ENCODE assay signal across 23 cellular contexts in the genomic region with DNA sequence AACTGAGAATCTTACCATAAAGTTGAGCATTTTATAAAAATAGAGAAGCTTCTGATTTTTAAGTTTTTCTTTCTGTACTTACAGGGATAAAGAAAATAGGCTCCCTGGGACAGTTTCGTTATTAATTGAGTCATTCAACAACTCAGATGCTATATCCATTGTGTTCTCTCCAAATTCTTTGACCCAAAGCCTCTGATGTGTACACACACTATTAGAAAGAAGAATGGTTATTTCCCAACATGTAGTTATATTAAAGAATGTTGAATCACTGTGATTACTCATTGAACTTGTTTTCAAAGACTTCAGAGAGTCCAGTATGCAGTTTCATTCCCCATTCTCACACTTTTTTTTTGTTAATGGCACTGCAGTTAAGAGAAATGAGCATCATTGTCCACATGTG.
A peak's percentile ranks its signal among the peaks of the same experiment; 100 is the strongest.
DNase-seq lines count a peak whose midpoint lies in the region; ATAC-seq, FAIRE-seq and TF ChIP-seq lines count a peak whose summit lies in the region.
"Had no signal": no experiment of that assay in that cellular context is flagged by ENCODE, and none has a peak within 500 bp of the region (broad histone marks: within the 10 kb centered on the region; RNA-seq: fewer than 3 reads in every experiment).

No MANE protein-coding gene starts in this region.

- H3K27me3 ChIP-seq in astrocyte (ENCODE audit: insufficient read depth, low read length) (no peaks in the 10 kb centered on the region), tibial nerve (no peaks in the 10 kb centered on the region)
- H3K27me3 ChIP-seq: heart left ventricle had no signal

- H3K9me3 Mint-ChIP-seq in astrocyte (ENCODE audit: unreplicated experiment), result no peaks in the 10 kb centered on the region
- peaks cover 24% of the 10 kb centered on the region for H3K9me3 Mint-ChIP-seq in activated T-helper 2 cell treated with anti-CD3 and anti-CD28 coated beads, Interferon-gamma antibody, Interleukin-2, Interleukin-4, amounts not matched to agents 10 μg/mL and 5 μg/mL and 100 μg/mL, durations not matched to agents 14 hours and 24 hours and 36 hours
- H3K9me3 Mint-ChIP-seq: activated T-cell treated with anti-CD3 and anti-CD28 coated beads, Interleukin-2, amount 50 U/mL, for 72 hours; neural crest cell had no signal

- no peak for TF ChIP-seq EP300 in tibial nerve (IDR thresholded peaks at IDR 0.05)

- H3K27ac Mint-ChIP-seq in astrocyte (ENCODE audit: unreplicated experiment), result peak overlapping the region; percentile 21
- no peak overlapping the region for H3K27ac Mint-ChIP-seq in activated T-helper 2 cell treated with anti-CD3 and anti-CD28 coated beads, Interferon-gamma antibody, Interleukin-2, Interleukin-4, amounts not matched to agents 10 μg/mL and 5 μg/mL and 100 μg/mL, durations not matched to agents 14 hours and 24 hours and 36 hours
- H3K27ac Mint-ChIP-seq: activated T-cell treated with anti-CD3 and anti-CD28 coated beads, Interleukin-2, amount 50 U/mL, for 72 hours; CD4-positive, CD25-positive, alpha-beta regulatory T cell; effector memory CD8-positive, alpha-beta T cell; T-cell had no signal

- no peaks in the 10 kb centered on the region for H3K9me3 ChIP-seq in astrocyte (ENCODE audit: insufficient read depth, low read depth, low read length)
- no peaks in the 10 kb centered on the region for H3K9me3 ChIP-seq in tibial nerve
- H3K9me3 ChIP-seq: heart left ventricle had no signal

- no peak overlapping the region for H2AFZ ChIP-seq in astrocyte (ENCODE audit: low read depth, low read length)

- no peaks in the 10 kb centered on the region for H3K36me3 ChIP-seq in astrocyte (ENCODE audit: insufficient read depth, low read length)
- no peaks in the 10 kb centered on the region for H3K36me3 ChIP-seq in tibial nerve
- H3K36me3 ChIP-seq: heart left ventricle had no signal

- no peak overlapping the region for H3K4me3 Mint-ChIP-seq in astrocyte (ENCODE audit: unreplicated experiment)
- no peak overlapping the region for H3K4me3 Mint-ChIP-seq in activated T-helper 2 cell treated with anti-CD3 and anti-CD28 coated beads, Interferon-gamma antibody, Interleukin-2, Interleukin-4, amounts not matched to agents 10 μg/mL and 5 μg/mL and 100 μg/mL, durations not matched to agents 14 hours and 24 hours and 36 hours (ENCODE audit: low read depth)
- H3K4me3 Mint-ChIP-seq: activated T-cell treated with anti-CD3 and anti-CD28 coated beads, Interleukin-2, amount 50 U/mL, for 72 hours; CD4-positive, CD25-positive, alpha-beta regulatory T cell; effector memory CD8-positive, alpha-beta T cell; neural crest cell; T-cell had no signal

- intact Hi-C loops in activated T-helper 2 cell treated with anti-CD3 and anti-CD28 coated beads, Interferon-gamma antibody, Interleukin-2, Interleukin-4, amounts not matched to agents 10 μg/mL and 5 μg/mL and 100 μg/mL, durations not matched to agents 14 hours and 24 hours and 36 hours (cut with micrococcal nuclease), result no loop called here

- H3K4me2 ChIP-seq in astrocyte (ENCODE audit: low read length), result no peak overlapping the region

- DNase-seq in HPDE6-E6E7 (ENCODE audit: extremely low spot score), result peak; percentile 49
- peak; percentile 15 for DNase-seq in astrocyte (ENCODE audit: low read depth)
- peak; percentile 58 for DNase-seq in fibroblast of mammary gland (ENCODE audit: low read depth)
- DNase-seq in renal cortical epithelial cell (ENCODE audit: low read depth), result peak; percentile 98
- DNase-seq in tibial nerve (ENCODE audit: low spot score in 2 of 2), result no peak
- no peak for DNase-seq in activated T-helper 2 cell treated with anti-CD3 and anti-CD28 coated beads, Interferon-gamma antibody, Interleukin-2, Interleukin-4, amounts not matched to agents 10 μg/mL and 5 μg/mL and 100 μg/mL, durations not matched to agents 14 hours and 24 hours and 36 hours (ENCODE audit: low spot score)
- DNase-seq: activated CD4-positive, alpha-beta T cell treated with anti-CD3 and anti-CD28 coated beads for 4 hours; activated naive CD4-positive, alpha-beta T cell treated with anti-CD3 and anti-CD28 coated beads, Interleukin-2, amount 50 U/mL, for 16 hours; activated T-cell treated with anti-CD3 and anti-CD28 coated beads, Interleukin-2, amount 50 U/mL, for 72 hours; aorta; CD4-positive, CD25-positive, alpha-beta regulatory T cell; effector memory CD8-positive, alpha-beta T cell; GDM1; heart left ventricle; KG1; NCI-H1694 treated with DMSO at 0.1 percent for 48 hours; NCI-H774; substantia nigra; T-cell had no signal

- FAIRE-seq in astrocyte (lab: Jason Lieb, UNC), result no peak
- FAIRE-seq: colon, HTR-8/SVneo had no signal

- H3K9ac ChIP-seq in astrocyte (ENCODE audit: low read length), result no peak overlapping the region

- H3K4me1 ChIP-seq in astrocyte (ENCODE audit: insufficient read depth, low read length), result no peaks in the 10 kb centered on the region
- H3K4me1 ChIP-seq in tibial nerve, result no peaks in the 10 kb centered on the region
- H3K4me1 ChIP-seq: heart left ventricle had no signal

- H3K27ac ChIP-seq in astrocyte (ENCODE audit: low read depth, low read length), result no peak overlapping the region
- H3K27ac ChIP-seq in tibial nerve, result no peak overlapping the region
- H3K27ac ChIP-seq: heart left ventricle had no signal

- WGBS in tibial nerve, 2 donors, result 48 to 54% methylated on average over 1 of the region's 1 CpG

- TF ChIP-seq POLR2A in tibial nerve (IDR thresholded peaks at IDR 0.05), result no peak

- TF ChIP-seq CTCF in astrocyte (IDR thresholded peaks at IDR 0.05; ENCODE audit: insufficient read depth, low read depth, low read length) (no peak), fibroblast of mammary gland (conservative IDR thresholded peaks at IDR 0.05; ENCODE audit: control insufficient read depth, insufficient read depth, low read depth, low read length) (no peak), tibial nerve (IDR thresholded peaks at IDR 0.05) (no peak)

- H3K36me3 Mint-ChIP-seq in astrocyte (ENCODE audit: low read depth, unreplicated experiment), result no peaks in the 10 kb centered on the region
- H3K36me3 Mint-ChIP-seq in activated T-helper 2 cell treated with anti-CD3 and anti-CD28 coated beads, Interferon-gamma antibody, Interleukin-2, Interleukin-4, amounts not matched to agents 10 μg/mL and 5 μg/mL and 100 μg/mL, durations not matched to agents 14 hours and 24 hours and 36 hours (ENCODE audit: low read depth), result no peaks in the 10 kb centered on the region
- H3K36me3 Mint-ChIP-seq: CD4-positive, CD25-positive, alpha-beta regulatory T cell; T-cell had no signal

- H3K79me2 ChIP-seq in astrocyte (ENCODE audit: insufficient read depth, low read length), result no peaks in the 10 kb centered on the region

- H3K4me3 ChIP-seq in astrocyte (ENCODE audit: insufficient read depth, low read depth, low read length), result no peak overlapping the region
- H3K4me3 ChIP-seq in fibroblast of mammary gland (ENCODE audit: control insufficient read depth, low read depth, low read length), result no peak overlapping the region
- no peak overlapping the region for H3K4me3 ChIP-seq in tibial nerve
- H3K4me3 ChIP-seq: heart left ventricle had no signal

- no peaks in the 10 kb centered on the region for H3K27me3 Mint-ChIP-seq in astrocyte (ENCODE audit: low read depth, unreplicated experiment)
- no peaks in the 10 kb centered on the region for H3K27me3 Mint-ChIP-seq in activated T-helper 2 cell treated with anti-CD3 and anti-CD28 coated beads, Interferon-gamma antibody, Interleukin-2, Interleukin-4, amounts not matched to agents 10 μg/mL and 5 μg/mL and 100 μg/mL, durations not matched to agents 14 hours and 24 hours and 36 hours (ENCODE audit: low read depth)
- H3K27me3 Mint-ChIP-seq: CD4-positive, CD25-positive, alpha-beta regulatory T cell; effector memory CD8-positive, alpha-beta T cell; T-cell had no signal

- H4K20me1 ChIP-seq in astrocyte (ENCODE audit: insufficient read depth, low read length), result no peaks in the 10 kb centered on the region

- peaks cover 1% of the 10 kb centered on the region for H3K4me1 Mint-ChIP-seq in astrocyte (ENCODE audit: low read depth, unreplicated experiment)
- H3K4me1 Mint-ChIP-seq in activated T-helper 2 cell treated with anti-CD3 and anti-CD28 coated beads, Interferon-gamma antibody, Interleukin-2, Interleukin-4, amounts not matched to agents 10 μg/mL and 5 μg/mL and 100 μg/mL, durations not matched to agents 14 hours and 24 hours and 36 hours (ENCODE audit: low read depth), result no peaks in the 10 kb centered on the region
- H3K4me1 Mint-ChIP-seq: CD4-positive, CD25-positive, alpha-beta regulatory T cell; neural crest cell; T-cell had no signal

- no peak for ATAC-seq in HG02970 (IDR thresholded peaks at IDR 0.05; ENCODE audit: low FRiP score, unreplicated experiment)
- ATAC-seq: activated T-cell treated with anti-CD3 and anti-CD28 coated beads, Interleukin-2, amount 50 U/mL, for 72 hours; effector memory CD8-positive, alpha-beta T cell; heart left ventricle; T-cell had no signal

Comparison
In these comparisons a context has a peak if more than half of its experiments do, and no peak if none do; other contexts are left out.
1. DNase-seq: peak in HPDE6-E6E7 (single experiment), astrocyte (single experiment), fibroblast of mammary gland (single experiment) and renal cortical epithelial cell (single experiment); none in tibial nerve (0 of 2) and activated T-helper 2 cell treated with anti-CD3 and anti-CD28 coated beads, Interferon-gamma antibody, Interleukin-2, Interleukin-4, amounts not matched to agents 10 μg/mL and 5 μg/mL and 100 μg/mL, durations not matched to agents 14 hours and 24 hours and 36 hours (single experiment).